Comparison of ENCODE assay signal across 24 cellular contexts in genomic region chr4:12902735-12903134, GRCh38.
DNase-seq lines count a peak whose midpoint lies in the region; ATAC-seq, FAIRE-seq and TF ChIP-seq lines count a peak whose summit lies in the region.
"Had no signal": no experiment of that assay in that cellular context is flagged by ENCODE, and none has a peak within 500 bp of the region (broad histone marks: within the 10 kb centered on the region; RNA-seq: fewer than 3 reads in every experiment).

No MANE protein-coding gene starts in this region.

- TF ChIP-seq POLR2A in H1 (IDR thresholded peaks at IDR 0.05; ENCODE audit: control extremely low read depth in 1 of 2, low read depth in 2 of 2, low read length in 2 of 2): no peak

- DNase-seq in DMS53 (lab: John Stamatoyannopoulos, UW): peak; percentile 51
- DNase-seq in DMS53 treated with DMSO at 0.1 percent for 48 hours (lab: John Stamatoyannopoulos, UW; ENCODE audit: unreplicated experiment): no peak
- peak; percentile 53 for DNase-seq in RPMI7951 (ENCODE audit: low read depth)
- DNase-seq in H1 (ENCODE audit: low read depth in 1 of 2, low spot score in 2 of 2): no peak
- DNase-seq in osteoblast (ENCODE audit: insufficient read length, low spot score, missing footprints): peak; percentile 26
- DNase-seq in smooth muscle cell (lab: John Stamatoyannopoulos, UW; ENCODE audit: unreplicated experiment): no peak
- DNase-seq: Calu3; CD4-positive, alpha-beta T cell; CD8-positive, alpha-beta memory T cell; COR-L47; DMS153; DMS79 treated with DMSO at 0.1 percent for 48 hours; GF-D8; GOT3; H7; HCEC 1CT had no signal

- H2AFZ ChIP-seq in H1 (ENCODE audit: low read length) (no peak overlapping the region), osteoblast (ENCODE audit: low read length) (no peak overlapping the region), smooth muscle cell (ENCODE audit: low read depth) (no peak overlapping the region)

- no peak overlapping the region for H4K91ac ChIP-seq in H1 (replicated peaks; ENCODE audit: insufficient read length, low read length)

- H3K4me2 ChIP-seq in H1 (ENCODE audit: insufficient read depth in 1 of 2, low read depth in 2 of 2, low read length in 2 of 2): no peak overlapping the region
- no peak overlapping the region for H3K4me2 ChIP-seq in osteoblast (ENCODE audit: insufficient read depth, low read length)
- H3K4me2 ChIP-seq in smooth muscle cell: no peak overlapping the region
- H3K4me2 ChIP-seq: BLaER1 had no signal

- H4K8ac ChIP-seq in H1 (ENCODE audit: extremely low read depth, insufficient read depth, low read length): no peak overlapping the region

- no peak for FAIRE-seq in H1 (lab: Jason Lieb, UNC)
- FAIRE-seq: A204.1, GM12891, GM18507 had no signal

- H3F3A ChIP-seq in smooth muscle cell (ENCODE audit: low read depth): no peaks in the 10 kb centered on the region

- no peak overlapping the region for H3K9ac ChIP-seq in H1 (replicated peaks in 1 of 4; ENCODE audit: extremely low read depth in 1 of 4, low read depth in 3 of 4, low read length in 3 of 4)
- no peak overlapping the region for H3K9ac ChIP-seq in smooth muscle cell (ENCODE audit: low read depth)
- H3K9ac ChIP-seq: BLaER1 had no signal

- H3K14ac ChIP-seq in H1 (ENCODE audit: insufficient read length): no peak overlapping the region

- H3K4me3 ChIP-seq in H1 (ENCODE audit: extremely low read depth in 1 of 4, insufficient read depth in 2 of 4, low read depth in 3 of 4, low read length in 4 of 4): no peak overlapping the region
- no peak overlapping the region for H3K4me3 ChIP-seq in osteoblast (ENCODE audit: insufficient read depth, low read length)
- no peak overlapping the region for H3K4me3 ChIP-seq in smooth muscle cell
- H3K4me3 ChIP-seq: BLaER1 had no signal

- H4K20me1 ChIP-seq in H1 (replicated peaks in 1 of 2; ENCODE audit: control insufficient read depth in 1 of 2, insufficient read depth in 2 of 2, low read length in 2 of 2) (no peaks in the 10 kb centered on the region), osteoblast (ENCODE audit: insufficient read depth, low read length) (no peaks in the 10 kb centered on the region), smooth muscle cell (ENCODE audit: low read depth) (no peaks in the 10 kb centered on the region)
- H4K20me1 ChIP-seq: BLaER1 had no signal

- H3K79me2 ChIP-seq in H1 (ENCODE audit: control insufficient read depth in 1 of 2, insufficient read depth in 2 of 2, low read length in 2 of 2) (no peaks in the 10 kb centered on the region), osteoblast (ENCODE audit: insufficient read depth, low read length) (no peaks in the 10 kb centered on the region), smooth muscle cell (ENCODE audit: low read depth) (no peaks in the 10 kb centered on the region)

- no peak overlapping the region; the same call in 1 of the 2 replicates for H2BK12ac ChIP-seq in H1 (ENCODE audit: low read depth, low read length)

- H3K23me2 ChIP-seq in H1 (ENCODE audit: low read depth, low read length): no peaks in the 10 kb centered on the region

- CTCF ChIA-PET in H1 (lab: Charles Lee; ENCODE audit: partially characterized antibody): interaction anchor here (0.6 to 1.1 kb wide), 3 partner anchors 11 to 346 kb away, joined by 3 read pairs; no protein-coding TSS in a partner anchor

- H3K79me1 ChIP-seq in H1 (ENCODE audit: low read depth, low read length): no peaks in the 10 kb centered on the region

- no peak overlapping the region for H3K4ac ChIP-seq in H1 (replicated peaks; ENCODE audit: insufficient read length, low read depth, low read length)

- H3K56ac ChIP-seq in H1 (replicated peaks; ENCODE audit: insufficient read length, low read depth, low read length): no peak overlapping the region

- no peak overlapping the region for H3K27ac ChIP-seq in H1 (ENCODE audit: low read depth, low read length)
- H3K27ac ChIP-seq in osteoblast (ENCODE audit: low read depth, low read length): no peak overlapping the region
- H3K27ac ChIP-seq in smooth muscle cell (ENCODE audit: low read depth): no peak overlapping the region
- H3K27ac ChIP-seq: 22Rv1, BLaER1, C4-2B had no signal

- H3K23ac ChIP-seq in H1 (ENCODE audit: insufficient read length): peak overlapping the region; percentile 96

- POLR2A ChIA-PET in H1 (lab: Charles Lee; ENCODE audit: partially characterized antibody): no interaction called here

- no peaks in the 10 kb centered on the region; a peak in 1 of 4 replicates for H3K9me3 ChIP-seq in H1 (ENCODE audit: insufficient read depth in 2 of 2, low read depth in 1 of 2, low read length in 1 of 2)
- H3K9me3 ChIP-seq in osteoblast (ENCODE audit: low read depth, low read length): no peaks in the 10 kb centered on the region
- H3K9me3 ChIP-seq in smooth muscle cell (replicated peaks; ENCODE audit: low read depth): no peaks in the 10 kb centered on the region
- H3K9me3 ChIP-seq: BLaER1 had no signal

- WGBS in H1 (ENCODE audit: extremely low coverage in 1 of 2, insufficient coverage in 1 of 2, insufficient read length in 1 of 2, insufficient replicate concordance in 2 of 2, low coverage in 1 of 2, low lambda C conversion rate in 2 of 2, missing lambda C conversion rate in 1 of 2), 2 experiments: 94% methylated on average over 2 of the region's 2 CpGs; no CpG with 5 or more reads in 1 of the 2 experiments
- 95% methylated on average over 2 of the region's 2 CpGs for WGBS in smooth muscle cell (ENCODE audit: low lambda C conversion rate)

- H3K36me3 ChIP-seq in H1 (ENCODE audit: control insufficient read depth in 2 of 4, insufficient read depth in 4 of 4, low read length in 3 of 4) (no peaks in the 10 kb centered on the region), osteoblast (ENCODE audit: insufficient read depth, low read length) (no peaks in the 10 kb centered on the region), smooth muscle cell (ENCODE audit: low read depth) (no peaks in the 10 kb centered on the region)
- H3K36me3 ChIP-seq: BLaER1 had no signal

- no peak overlapping the region for H2BK15ac ChIP-seq in H1 (ENCODE audit: low read length)

- H2AK5ac ChIP-seq in H1 (ENCODE audit: low read depth, low read length): no peak overlapping the region

- no peaks in the 10 kb centered on the region for H3K27me3 ChIP-seq in H1 (replicated peaks in 1 of 4; ENCODE audit: control insufficient read depth in 3 of 4, extremely low read depth in 1 of 4, insufficient read depth in 3 of 4, low read length in 3 of 4)
- H3K27me3 ChIP-seq in osteoblast (ENCODE audit: insufficient read depth, low read length): no peaks in the 10 kb centered on the region
- H3K27me3 ChIP-seq in smooth muscle cell (ENCODE audit: low read depth): no peaks in the 10 kb centered on the region
- H3K27me3 ChIP-seq: BLaER1 had no signal

- H2BK5ac ChIP-seq in H1 (ENCODE audit: low read depth, low read length): no peak overlapping the region

- TF ChIP-seq EP300 in H1 (IDR thresholded peaks at IDR 0.05; ENCODE audit: borderline replicate concordance in 1 of 2, low read depth in 2 of 2, low read length in 2 of 2): no peak

- no peak overlapping the region for H4K5ac ChIP-seq in H1 (ENCODE audit: insufficient read length, low read depth, low read length)

- peak overlapping the region; percentile 3; the same call in 1 of the 2 replicates for H2BK20ac ChIP-seq in H1 (ENCODE audit: low read length)

- TF ChIP-seq CTCF in H1 (IDR thresholded peaks at IDR 0.05; ENCODE audit: control extremely low read depth in 1 of 3, insufficient read depth in 1 of 3, low read depth in 1 of 3, low read length in 3 of 3): no peak
- no peak for TF ChIP-seq CTCF in osteoblast (IDR thresholded peaks at IDR 0.05; ENCODE audit: extremely low read depth, low read depth, low read length)
- no peak for TF ChIP-seq CTCF in smooth muscle cell (IDR thresholded peaks at IDR 0.05; ENCODE audit: borderline replicate concordance, insufficient read depth, poor library complexity, severe bottlenecking)

- H3K18ac ChIP-seq in H1 (ENCODE audit: extremely low read depth, low read length): no peak overlapping the region

- ATAC-seq in HG02938 (IDR thresholded peaks at IDR 0.05; ENCODE audit: unreplicated experiment): no peak
- ATAC-seq in GM21360 (IDR thresholded peaks at IDR 0.05; ENCODE audit: unreplicated experiment): no peak

- H3K4me1 ChIP-seq in H1 (replicated peaks in 1 of 4; ENCODE audit: control insufficient read depth in 3 of 4, insufficient read depth in 4 of 4, low read length in 3 of 4) (no peaks in the 10 kb centered on the region; a peak in 2 of 7 replicates), osteoblast (ENCODE audit: insufficient read depth, low read length) (no peaks in the 10 kb centered on the region), smooth muscle cell (ENCODE audit: low read depth) (no peaks in the 10 kb centered on the region)
- H3K4me1 ChIP-seq: BLaER1 had no signal

- no peak for TF ChIP-seq RAD21 in H1 (IDR thresholded peaks at IDR 0.05 in 1 of 2, conservative IDR thresholded peaks at IDR 0.05 in 1 of 2; ENCODE audit: low read depth in 2 of 2, low read length in 2 of 2)

- no peak overlapping the region for H2BK120ac ChIP-seq in H1 (replicated peaks; ENCODE audit: low read depth, low read length)

TF ChIP-seq in H1, 55 proteins besides CTCF, POLR2A, EP300 and RAD21 (continues in another document):
- no peak for TF ChIP-seq SP1 (IDR thresholded peaks at IDR 0.05; ENCODE audit: low read depth, low read length)
- no peak for TF ChIP-seq SP2 (IDR thresholded peaks at IDR 0.05; ENCODE audit: low read length)
- TF ChIP-seq POLR2AphosphoS5 (IDR thresholded peaks at IDR 0.05; ENCODE audit: low read depth, low read length): no peak
- TF ChIP-seq EZH2 (IDR thresholded peaks at IDR 0.05; ENCODE audit: low read depth, low read length, severe bottlenecking): no peak
- no peak for TF ChIP-seq GTF2F1 (IDR thresholded peaks at IDR 0.05; ENCODE audit: borderline replicate concordance, low read depth, low read length)
- TF ChIP-seq CBX5 (IDR thresholded peaks at IDR 0.05; ENCODE audit: low read depth, low read length): no peak
- no peak for TF ChIP-seq CBX8 (IDR thresholded peaks at IDR 0.05; ENCODE audit: borderline replicate concordance, low read depth, low read length)
- TF ChIP-seq SIRT6 (IDR thresholded peaks at IDR 0.05; ENCODE audit: low read length): no peak
- TF ChIP-seq MAX (IDR thresholded peaks at IDR 0.05): no peak
- TF ChIP-seq RXRA (IDR thresholded peaks at IDR 0.05; ENCODE audit: insufficient read depth, low read depth, low read length): no peak
- TF ChIP-seq E2F6 (IDR thresholded peaks at IDR 0.05): no peak
- TF ChIP-seq SP4 (IDR thresholded peaks at IDR 0.05; ENCODE audit: low read length): no peak
- TF ChIP-seq KDM5A (IDR thresholded peaks at IDR 0.05; ENCODE audit: low read length): no peak

Comparison
In these comparisons a context has a peak if more than half of its experiments do, and no peak if none do; other contexts are left out.
1. DNase-seq: peak in DMS53 (single experiment), RPMI7951 (single experiment) and osteoblast (single experiment); none in DMS53 treated with DMSO at 0.1 percent for 48 hours (single experiment), H1 (0 of 2) and smooth muscle cell (single experiment).